30 cellular contexts compared by ENCODE assay signal in the genomic region with DNA sequence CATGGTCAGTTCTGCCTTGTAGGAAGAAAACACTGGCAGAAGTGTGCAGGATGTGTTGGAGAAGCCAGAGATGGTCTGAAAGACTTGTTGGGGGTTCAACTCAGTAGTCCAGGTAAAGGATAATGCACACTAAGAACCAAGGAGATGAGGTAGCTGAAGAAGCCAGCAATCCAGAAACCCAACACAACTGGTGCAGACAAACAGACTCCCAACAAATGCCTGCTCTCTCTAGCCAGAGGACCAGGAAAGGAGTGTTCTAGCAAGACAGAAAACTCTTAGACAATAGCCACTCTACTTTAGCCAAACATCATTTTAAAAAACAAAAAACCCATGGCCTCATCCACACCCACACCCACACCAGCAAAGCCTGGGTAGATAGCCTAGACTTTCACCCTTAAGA. TPM values are rescaled to one million over a fixed set of nuclear protein-coding genes. Genes with fewer than 3 reads are reported as not detected.
"Had no signal": no experiment of that assay in that cellular context is flagged by ENCODE, and none has a peak within 500 bp of the region (broad histone marks: within the 10 kb centered on the region; RNA-seq: fewer than 3 reads in every experiment).

No MANE protein-coding gene starts in this region.

- H3K36me3 ChIP-seq: ascending aorta, breast epithelium, cardiac muscle cell, colonic mucosa, esophagus squamous epithelium, gastroesophageal sphincter, WERI-Rb-1 had no signal

- H3K36me3 Mint-ChIP-seq: activated naive CD4-positive, alpha-beta T cell treated with anti-CD3 and anti-CD28 coated beads, Interleukin-2, amount 10 ng/mL, durations not matched to agents 7 days and 5 days; activated naive CD4-positive, alpha-beta T cell treated with anti-CD3 and anti-CD28 coated beads, Interleukin-2, amount 50 U/mL, for 72 hours; activated naive CD8-positive, alpha-beta T cell treated with anti-CD3 and anti-CD28 coated beads, Interleukin-2, amount 10 ng/mL, durations not matched to agents 7 days and 5 days; brain had no signal

- H3K27ac ChIP-seq: ascending aorta, breast epithelium, cardiac muscle cell, colonic mucosa, epithelial cell of prostate, esophagus squamous epithelium, gastroesophageal sphincter, WERI-Rb-1 had no signal

- H3K9me3 ChIP-seq: ascending aorta, breast epithelium, colonic mucosa, esophagus squamous epithelium, gastroesophageal sphincter had no signal

- H3K27me3 ChIP-seq: ascending aorta, breast epithelium, cardiac muscle cell, colonic mucosa, esophagus squamous epithelium, gastroesophageal sphincter had no signal

- H3K4me1 ChIP-seq: ascending aorta, breast epithelium, colonic mucosa, gastroesophageal sphincter had no signal

- H3K27ac Mint-ChIP-seq: activated B cell treated with CpG ODN at 0.5 μM for 24 hours; activated CD4-positive, alpha-beta memory T cell treated with anti-CD3 and anti-CD28 coated beads, Interleukin-2, amount 10 ng/mL, durations not matched to agents 7 days and 5 days; activated naive CD4-positive, alpha-beta T cell treated with anti-CD3 and anti-CD28 coated beads, Interleukin-2, amount 10 ng/mL, durations not matched to agents 7 days and 5 days; activated naive CD4-positive, alpha-beta T cell treated with anti-CD3 and anti-CD28 coated beads, Interleukin-2, amount 50 U/mL, for 72 hours; activated naive CD8-positive, alpha-beta T cell treated with anti-CD3 and anti-CD28 coated beads, Interleukin-2, amount 10 ng/mL, durations not matched to agents 7 days and 5 days; activated T-cell treated with anti-CD3 and anti-CD28 coated beads, Interleukin-2, amount 50 U/mL, for 24 hours; activated T-cell treated with anti-CD3 and anti-CD28 coated beads, Interleukin-2, amount 50 U/mL, for 72 hours; brain; T-helper 17 cell; T-helper 2 cell treated with Interferon-gamma antibody and Interleukin-4, amounts not matched to agents 5 μg/mL and 100 μg/mL, for 36 hours had no signal

- H3K4me3 ChIP-seq: ascending aorta, breast epithelium, cardiac muscle cell, colonic mucosa, esophagus squamous epithelium, gastroesophageal sphincter had no signal

- ATAC-seq: activated CD4-positive, CD25-positive, alpha-beta regulatory T cell treated with anti-CD3 and anti-CD28 coated beads, Interleukin-2, amount 50 U/mL, for 24 hours; activated naive CD4-positive, alpha-beta T cell treated with anti-CD3 and anti-CD28 coated beads, Interleukin-2, amount 50 U/mL, for 72 hours; activated T-cell treated with anti-CD3 and anti-CD28 coated beads, Interleukin-2, amount 50 U/mL, for 72 hours; gastroesophageal sphincter; T-helper 17 cell had no signal

- H3K4me3 Mint-ChIP-seq: activated B cell treated with CpG ODN at 0.5 μM for 24 hours; activated CD4-positive, alpha-beta memory T cell treated with anti-CD3 and anti-CD28 coated beads, Interleukin-2, amount 10 ng/mL, durations not matched to agents 7 days and 5 days; activated naive CD4-positive, alpha-beta T cell treated with anti-CD3 and anti-CD28 coated beads, Interleukin-2, amount 10 ng/mL, durations not matched to agents 7 days and 5 days; activated naive CD8-positive, alpha-beta T cell treated with anti-CD3 and anti-CD28 coated beads, Interleukin-2, amount 10 ng/mL, durations not matched to agents 7 days and 5 days; activated T-cell treated with anti-CD3 and anti-CD28 coated beads, Interleukin-2, amount 50 U/mL, for 24 hours; activated T-cell treated with anti-CD3 and anti-CD28 coated beads, Interleukin-2, amount 50 U/mL, for 72 hours; brain; T-helper 17 cell; T-helper 2 cell treated with Interferon-gamma antibody and Interleukin-4, amounts not matched to agents 5 μg/mL and 100 μg/mL, for 36 hours had no signal

- H3K9me3 Mint-ChIP-seq: activated B cell treated with CpG ODN at 0.5 μM for 24 hours; activated CD4-positive, alpha-beta memory T cell treated with anti-CD3 and anti-CD28 coated beads, Interleukin-2, amount 10 ng/mL, durations not matched to agents 7 days and 5 days; activated naive CD4-positive, alpha-beta T cell treated with anti-CD3 and anti-CD28 coated beads, Interleukin-2, amount 10 ng/mL, durations not matched to agents 7 days and 5 days; activated naive CD4-positive, alpha-beta T cell treated with anti-CD3 and anti-CD28 coated beads, Interleukin-2, amount 50 U/mL, for 72 hours; activated naive CD8-positive, alpha-beta T cell treated with anti-CD3 and anti-CD28 coated beads, Interleukin-2, amount 10 ng/mL, durations not matched to agents 7 days and 5 days; activated T-cell treated with anti-CD3 and anti-CD28 coated beads, Interleukin-2, amount 50 U/mL, for 24 hours; activated T-cell treated with anti-CD3 and anti-CD28 coated beads, Interleukin-2, amount 50 U/mL, for 72 hours; brain; T-helper 2 cell treated with Interferon-gamma antibody and Interleukin-4, amounts not matched to agents 5 μg/mL and 100 μg/mL, for 36 hours had no signal

- H3K4me1 Mint-ChIP-seq: activated B cell treated with CpG ODN at 0.5 μM for 24 hours; activated naive CD4-positive, alpha-beta T cell treated with anti-CD3 and anti-CD28 coated beads, Interleukin-2, amount 10 ng/mL, durations not matched to agents 7 days and 5 days; activated naive CD8-positive, alpha-beta T cell treated with anti-CD3 and anti-CD28 coated beads, Interleukin-2, amount 10 ng/mL, durations not matched to agents 7 days and 5 days; brain; T-helper 17 cell had no signal

- DNase-seq: activated B cell treated with CpG ODN at 0.5 μM for 24 hours; activated CD4-positive, alpha-beta memory T cell treated with anti-CD3 and anti-CD28 coated beads, Interleukin-2, amount 10 ng/mL, durations not matched to agents 7 days and 5 days; activated CD4-positive, alpha-beta T cell treated with anti-CD3 and anti-CD28 coated beads for 48 hours; activated CD8-positive, alpha-beta memory T cell treated with anti-CD3 and anti-CD28 coated beads, Interleukin-2, amount 50 U/mL, for 48 hours; activated gamma-delta T cell; activated naive CD4-positive, alpha-beta T cell; activated naive CD4-positive, alpha-beta T cell treated with anti-CD3 and anti-CD28 coated beads, Interleukin-2, amount 10 ng/mL, durations not matched to agents 7 days and 5 days; activated naive CD8-positive, alpha-beta T cell treated with anti-CD3 and anti-CD28 coated beads, Interleukin-2, amount 10 ng/mL, durations not matched to agents 7 days and 5 days; activated T-cell treated with anti-CD3 and anti-CD28 coated beads for 4 hours; activated T-cell treated with anti-CD3 and anti-CD28 coated beads, Interleukin-2, amount 50 U/mL, for 24 hours; activated T-cell treated with anti-CD3 and anti-CD28 coated beads, Interleukin-2, amount 50 U/mL, for 72 hours; central memory CD4-positive, alpha-beta T cell; cerebellar nuclear complex; colonic mucosa; effector CD8-positive, alpha-beta T cell; esophagus squamous epithelium; foreskin melanocyte; T-helper 1 cell; T-helper 17 cell; T1000; WERI-Rb-1 had no signal

RNA-seq across cellular contexts. Expression of a gene that starts 33.9 kb away (rescaled TPM):
- total RNA-seq: activated B cell treated with CpG ODN at 0.5 μM for 24 hours; activated CD4-positive, alpha-beta memory T cell treated with anti-CD3 and anti-CD28 coated beads, Interleukin-2, amount 10 ng/mL, durations not matched to agents 7 days and 5 days; activated naive CD8-positive, alpha-beta T cell treated with anti-CD3 and anti-CD28 coated beads, Interleukin-2, amount 10 ng/mL, durations not matched to agents 7 days and 5 days; ascending aorta; T-helper 17 cell had no signal
